Comparison of ENCODE assay signal across 16 cellular contexts in the genomic region with DNA sequence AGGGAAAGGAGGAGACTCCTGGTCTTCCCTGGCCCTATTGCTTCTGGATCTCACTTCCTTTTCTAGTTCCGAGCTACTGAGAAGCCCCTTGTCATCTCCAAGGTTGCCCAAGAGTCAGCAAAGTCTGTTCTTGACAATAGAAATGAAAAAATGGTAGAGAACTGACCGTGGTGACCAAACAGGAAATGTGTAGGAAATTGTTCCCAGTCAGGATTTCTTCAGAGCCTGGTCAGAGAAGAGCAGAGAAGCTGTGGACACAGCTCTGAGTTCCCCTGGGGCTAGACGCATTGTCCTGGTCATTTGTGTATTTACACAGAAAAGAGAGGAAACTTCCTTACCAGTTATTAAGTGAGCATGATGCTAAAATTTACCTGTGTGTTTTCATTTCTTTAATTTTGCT. TPM values are rescaled to one million over a fixed set of nuclear protein-coding genes. Genes with fewer than 3 reads are reported as not detected.
DNase-seq lines count a peak whose midpoint lies in the region; TF ChIP-seq lines count a peak whose summit lies in the region.
"Had no signal": no experiment of that assay in that cellular context is flagged by ENCODE, and none has a peak within 500 bp of the region (broad histone marks: within the 10 kb centered on the region; RNA-seq: fewer than 3 reads in every experiment).

No MANE protein-coding gene starts in this region.

- DNase-seq in CD1c-positive myeloid dendritic cell (ENCODE audit: extremely low spot score) = peak; percentile 72
- DNase-seq in MV-4-11 (lab: John Stamatoyannopoulos, UW) = peak; percentile 45
- peak; percentile 60 for DNase-seq in esophagus muscularis mucosa (ENCODE audit: extremely low spot score)
- no peak for DNase-seq in vagina (ENCODE audit: extremely low spot score in 2 of 2)
- DNase-seq in GDM1 (lab: John Stamatoyannopoulos, UW) = no peak
- DNase-seq in esophagus squamous epithelium (lab: John Stamatoyannopoulos, UW) = no peak
- DNase-seq: BE2C; Caco-2; CD8-positive, alpha-beta memory T cell; DND-41; GF-D8; H7; IMR-90 had no signal

- 64% methylated on average over 3 of the region's 3 CpGs for WGBS in esophagus muscularis mucosa
- 45 to 48% methylated on average over 2 to 3 of the region's 3 CpGs for WGBS in esophagus squamous epithelium, 2 donors

- TF ChIP-seq EP300 in esophagus muscularis mucosa (IDR thresholded peaks at IDR 0.05) = no peak

- no peaks in the 10 kb centered on the region for H3K36me3 ChIP-seq in esophagus muscularis mucosa
- no peaks in the 10 kb centered on the region for H3K36me3 ChIP-seq in vagina
- H3K36me3 ChIP-seq in esophagus squamous epithelium = no peaks in the 10 kb centered on the region

- no peak overlapping the region for H3K4me3 ChIP-seq in esophagus muscularis mucosa
- H3K4me3 ChIP-seq in vagina = no peak overlapping the region
- no peak overlapping the region for H3K4me3 ChIP-seq in esophagus squamous epithelium
- H3K4me3 ChIP-seq: A549, GM23338 had no signal

- H3K4me1 ChIP-seq in esophagus muscularis mucosa = peaks cover 10 to 18% (median 14%) of the 10 kb centered on the region in 4 donors
- peaks cover 23% of the 10 kb centered on the region for H3K4me1 ChIP-seq in vagina
- peaks cover 6 to 12% (median 9%) of the 10 kb centered on the region in 3 donors for H3K4me1 ChIP-seq in esophagus squamous epithelium
- H3K4me1 ChIP-seq: BE2C, Caco-2 had no signal

- TF ChIP-seq POLR2A in esophagus muscularis mucosa (IDR thresholded peaks at IDR 0.05; ENCODE audit: low read depth) = no peak
- no peak for TF ChIP-seq POLR2A in vagina (IDR thresholded peaks at IDR 0.05)
- no peak for TF ChIP-seq POLR2A in esophagus squamous epithelium (IDR thresholded peaks at IDR 0.05)

- H3K27ac ChIP-seq in esophagus muscularis mucosa (replicated peaks in 1 of 4) = peak overlapping the region in 2 of 4 donors; percentile 3 to 17
- peak overlapping the region; percentile 29 for H3K27ac ChIP-seq in vagina
- H3K27ac ChIP-seq in esophagus squamous epithelium = no peak overlapping the region
- H3K27ac ChIP-seq: A549, C4-2B had no signal

- intact Hi-C loops in esophagus muscularis mucosa (cut with DNase I) (no loop called here), vagina (cut with DNase I) (loop anchor here (10.0 kb wide), 1 partner anchor 148 kb away; the partner anchor contains the start of gene SHC3), esophagus squamous epithelium (cut with DNase I) (no loop called here)

- no peaks in the 10 kb centered on the region for H3K27me3 ChIP-seq in esophagus muscularis mucosa
- no peaks in the 10 kb centered on the region for H3K27me3 ChIP-seq in vagina
- H3K27me3 ChIP-seq in esophagus squamous epithelium = no peaks in the 10 kb centered on the region
- H3K27me3 ChIP-seq: BE2C had no signal

- TF ChIP-seq CTCF in esophagus muscularis mucosa (IDR thresholded peaks at IDR 0.05) (no peak), vagina (IDR thresholded peaks at IDR 0.05) (no peak), esophagus squamous epithelium (IDR thresholded peaks at IDR 0.05) (no peak)

- H3K9me3 ChIP-seq in esophagus muscularis mucosa (peaks cover 0 to 19% (median 4%) of the 10 kb centered on the region in 4 donors), vagina (peaks cover 4% of the 10 kb centered on the region), esophagus squamous epithelium (peaks cover 0 to 9% (median 9%) of the 10 kb centered on the region in 3 donors)
- H3K9me3 ChIP-seq: BE2C had no signal

RNA-seq across cellular contexts. Expression of gene S1PR3, which starts 35.6 kb away (rescaled TPM):
- total RNA-seq in esophagus muscularis mucosa (100 to 1,000 TPM; 184 to 340 (median 223) TPM), vagina (39.3 TPM), esophagus squamous epithelium (10 to 100 TPM in 1 of 4 donors, 1 to 10 TPM in 3; 1.3 to 14.3 (median 6.8) TPM)

Comparison
In these comparisons a context has a peak if more than half of its experiments do, and no peak if none do; other contexts are left out.
1. DNase-seq: peak in CD1c-positive myeloid dendritic cell (single experiment), MV-4-11 (single experiment) and esophagus muscularis mucosa (single experiment); none in vagina (0 of 2), GDM1 (single experiment) and esophagus squamous epithelium (single experiment).